ENCODE assay signal across 8 cellular contexts in the genomic region with DNA sequence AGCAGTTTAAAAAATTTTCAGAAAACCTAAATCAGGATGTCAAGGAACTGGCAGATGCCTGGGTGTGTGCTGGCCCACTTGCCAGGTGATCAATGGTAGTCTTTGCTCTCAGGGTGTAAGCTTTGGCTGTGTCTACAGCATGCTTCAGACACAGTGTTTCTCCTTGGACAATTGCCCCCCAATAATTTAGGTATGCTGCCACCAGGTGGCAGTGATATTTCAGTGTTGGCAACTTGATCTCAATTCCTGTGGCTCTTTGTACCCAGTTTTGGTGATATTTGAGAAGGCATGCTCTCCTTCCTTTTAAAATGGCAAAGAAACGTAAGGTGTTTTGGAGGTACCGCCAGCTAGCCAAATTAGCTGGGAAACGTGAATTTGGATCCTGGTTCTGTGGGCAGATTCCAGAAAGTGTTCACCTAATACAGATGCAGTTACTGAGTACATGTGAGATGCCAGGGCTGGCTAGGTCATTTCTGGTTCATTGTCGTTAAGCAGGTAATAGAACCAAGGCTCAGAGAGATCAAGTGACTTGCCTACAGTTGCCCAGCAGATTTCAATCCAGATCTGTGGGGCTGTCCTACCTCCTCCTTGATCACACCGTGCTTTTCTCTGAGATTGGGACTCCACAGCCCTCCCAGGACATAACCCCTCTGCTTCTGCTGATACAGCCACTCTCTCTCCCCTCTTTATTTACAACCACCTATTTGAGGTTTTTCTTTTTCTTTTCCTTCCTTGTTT.
A peak's percentile ranks its signal among the peaks of the same experiment; 100 is the strongest.
DNase-seq lines count a peak whose midpoint lies in the region; ATAC-seq and TF ChIP-seq lines count a peak whose summit lies in the region.

No MANE protein-coding gene starts in this region.

- peak; percentile 66 for TF ChIP-seq CTCF in CD14-positive monocyte (IDR thresholded peaks at IDR 0.05)
- TF ChIP-seq CTCF in GM23338 (conservative IDR thresholded peaks at IDR 0.05; ENCODE audit: low read depth in 2 of 2) = peak; percentile 65 to 76
- peak; percentile 81 for TF ChIP-seq CTCF in OCI-LY3 (IDR thresholded peaks at IDR 0.05; ENCODE audit: low read depth, low read length)
- peak in 3 of 4 experiments; percentile 58 to 64 (median 62) for TF ChIP-seq CTCF in gastroesophageal sphincter (IDR thresholded peaks at IDR 0.05)
- peak; percentile 58 for TF ChIP-seq CTCF in smooth muscle cell (IDR thresholded peaks at IDR 0.05; ENCODE audit: borderline replicate concordance, insufficient read depth, poor library complexity, severe bottlenecking)
- TF ChIP-seq CTCF in RWPE1 (conservative IDR thresholded peaks at IDR 0.05; ENCODE audit: low read depth) = no peak; the same call in 1 of the 2 replicates

- TF ChIP-seq EP300 in gastroesophageal sphincter (IDR thresholded peaks at IDR 0.05) = no peak

- 35 to 66% methylated on average over 2 to 3 of the region's 5 CpGs for WGBS in gastroesophageal sphincter (ENCODE audit: low coverage in 1 of 2), 2 donors
- 82% methylated on average over 5 of the region's 5 CpGs for WGBS in smooth muscle cell (ENCODE audit: low lambda C conversion rate)

- H3K27me3 Mint-ChIP-seq in CD14-positive monocyte (ENCODE audit: low read depth in 3 of 3) (peaks cover 0 to 2% (median 0%) of the 10 kb centered on the region in 3 donors), GM23338 (ENCODE audit: insufficient read depth, low read depth, poor library complexity) (peaks cover 5% of the 10 kb centered on the region)

- no peaks in the 10 kb centered on the region; the same call in 1 of the 2 replicates for H4K20me1 ChIP-seq in GM23338 (replicated peaks; ENCODE audit: insufficient read depth)
- H4K20me1 ChIP-seq in OCI-LY3 (ENCODE audit: insufficient read depth, low read length) = peaks cover 26% of the 10 kb centered on the region
- H4K20me1 ChIP-seq in smooth muscle cell (ENCODE audit: low read depth) = peaks cover 4% of the 10 kb centered on the region

- H3K27me3 ChIP-seq in GM23338 (ENCODE audit: insufficient read depth) (no peaks in the 10 kb centered on the region), OCI-LY3 (ENCODE audit: low read depth, low read length) (no peaks in the 10 kb centered on the region), gastroesophageal sphincter (no peaks in the 10 kb centered on the region), smooth muscle cell (ENCODE audit: low read depth) (no peaks in the 10 kb centered on the region)

- POLR2A ChIA-PET in RWPE1 (lab: Yijun Ruan, JAX; ENCODE audit: low non-redundant PET) = no interaction called here

- intact Hi-C loops in CD14-positive monocyte (cut with micrococcal nuclease) = loop anchor here (1.0 to 10.0 kb wide), 3 partner anchors 98 to 114 kb away; no protein-coding TSS in a partner anchor

- H2AFZ ChIP-seq in GM23338 (no peak overlapping the region), OCI-LY3 (ENCODE audit: low read depth, low read length) (no peak overlapping the region), smooth muscle cell (ENCODE audit: low read depth) (no peak overlapping the region)

- CTCF ChIA-PET in RWPE1 (lab: Yijun Ruan, JAX) = interaction anchor here (0.5 to 1.3 kb wide), 6 partner anchors 17 to 204 kb away, joined by 3 to 6 read pairs (median 4); no protein-coding TSS in a partner anchor

- no peaks in the 10 kb centered on the region for H3K9me2 ChIP-seq in GM23338 (ENCODE audit: insufficient read depth)

- H3K4me2 ChIP-seq in GM23338 (no peak overlapping the region), OCI-LY3 (ENCODE audit: low read length) (no peak overlapping the region), smooth muscle cell (no peak overlapping the region)

- H3K36me3 ChIP-seq in GM23338 (ENCODE audit: insufficient read depth) = no peaks in the 10 kb centered on the region
- peaks cover 7% of the 10 kb centered on the region for H3K36me3 ChIP-seq in OCI-LY3 (replicated peaks; ENCODE audit: low read depth, low read length)
- H3K36me3 ChIP-seq in gastroesophageal sphincter = peaks cover 0 to 19% of the 10 kb centered on the region in 2 donors
- no peaks in the 10 kb centered on the region for H3K36me3 ChIP-seq in smooth muscle cell (ENCODE audit: low read depth)

- peaks cover 1% of the 10 kb centered on the region for H3K4me1 Mint-ChIP-seq in CD14-positive monocyte
- H3K4me1 Mint-ChIP-seq in GM23338 = peaks cover 6% of the 10 kb centered on the region

- H3K36me3 Mint-ChIP-seq in CD14-positive monocyte (peaks cover 29 to 53% of the 10 kb centered on the region in 2 donors), GM23338 (ENCODE audit: low read depth) (peaks cover 5% of the 10 kb centered on the region)

- H3K9me3 Mint-ChIP-seq in CD14-positive monocyte = no peaks in the 10 kb centered on the region
- H3K9me3 Mint-ChIP-seq in GM23338 = no peaks in the 10 kb centered on the region

- peak overlapping the region in 4 of 7 donors; percentile 30 to 75 (median 60) for H3K27ac Mint-ChIP-seq in CD14-positive monocyte
- H3K27ac Mint-ChIP-seq in GM23338 = no peak overlapping the region

- H3K27ac ChIP-seq in GM23338 (ENCODE audit: low read depth) = no peak overlapping the region
- H3K27ac ChIP-seq in OCI-LY3 (ENCODE audit: low read length) = no peak overlapping the region
- no peak overlapping the region for H3K27ac ChIP-seq in gastroesophageal sphincter
- H3K27ac ChIP-seq in smooth muscle cell (ENCODE audit: low read depth) = peak overlapping the region; percentile 56
- H3K27ac ChIP-seq in RWPE1 = no peak overlapping the region

- H3K9me3 ChIP-seq in OCI-LY3 (ENCODE audit: insufficient read depth, low read length) = no peaks in the 10 kb centered on the region
- no peaks in the 10 kb centered on the region for H3K9me3 ChIP-seq in gastroesophageal sphincter
- H3K9me3 ChIP-seq in smooth muscle cell (replicated peaks; ENCODE audit: low read depth) = no peaks in the 10 kb centered on the region

- DNase-seq in CD14-positive monocyte (ENCODE audit: low spot score) (no peak), GM23338 (ENCODE audit: low spot score) (peak; percentile 75), smooth muscle cell (lab: John Stamatoyannopoulos, UW; ENCODE audit: unreplicated experiment) (no peak), RWPE1 (ENCODE audit: low spot score) (no peak)
- peak; percentile 17 to 21 for DNase-seq in activated T-helper 1 cell treated with anti-CD3 and anti-CD28 coated beads, Interleukin-2, amount 50 U/mL, for 16 hours (ENCODE audit: low read depth in 1 of 2, low spot score in 1 of 2)

- H3K4me1 ChIP-seq in GM23338 (ENCODE audit: insufficient read depth) (no peaks in the 10 kb centered on the region), OCI-LY3 (ENCODE audit: low read length) (no peaks in the 10 kb centered on the region), gastroesophageal sphincter (peaks cover 0 to 19% (median 9%) of the 10 kb centered on the region in 3 donors), smooth muscle cell (ENCODE audit: low read depth) (peaks cover 4% of the 10 kb centered on the region)

- no peak overlapping the region for H3K9ac ChIP-seq in OCI-LY3 (ENCODE audit: low read length)
- no peak overlapping the region for H3K9ac ChIP-seq in smooth muscle cell (ENCODE audit: low read depth)

- H3K4me3 Mint-ChIP-seq in CD14-positive monocyte = no peak overlapping the region
- no peak overlapping the region for H3K4me3 Mint-ChIP-seq in GM23338

- ATAC-seq in GM23338 (peak; percentile 49), gastroesophageal sphincter (no peak), HG03175 (IDR thresholded peaks at IDR 0.05; ENCODE audit: unreplicated experiment) (no peak)

- no peak overlapping the region for H3K4me3 ChIP-seq in GM23338
- H3K4me3 ChIP-seq in OCI-LY3 (ENCODE audit: low read length) = no peak overlapping the region
- no peak overlapping the region for H3K4me3 ChIP-seq in gastroesophageal sphincter
- no peak overlapping the region for H3K4me3 ChIP-seq in smooth muscle cell

- H3K79me2 ChIP-seq in GM23338 (replicated peaks; ENCODE audit: insufficient read depth) (peaks cover 10% of the 10 kb centered on the region), OCI-LY3 (ENCODE audit: low read length) (peaks cover 5% of the 10 kb centered on the region), smooth muscle cell (ENCODE audit: low read depth) (peaks cover 27% of the 10 kb centered on the region)

- H3F3A ChIP-seq in GM23338 (replicated peaks; ENCODE audit: low read depth) (no peaks in the 10 kb centered on the region), smooth muscle cell (ENCODE audit: low read depth) (peaks cover 5% of the 10 kb centered on the region)

- no peak for TF ChIP-seq POLR2A in gastroesophageal sphincter (IDR thresholded peaks at IDR 0.05)

Comparison
In these comparisons a context has a peak if more than half of its experiments do, and no peak if none do; other contexts are left out.
1. DNase-seq: peak in GM23338 (single experiment) and activated T-helper 1 cell treated with anti-CD3 and anti-CD28 coated beads, Interleukin-2, amount 50 U/mL, for 16 hours (2 of 2); none in CD14-positive monocyte (single experiment), smooth muscle cell (single experiment) and RWPE1 (single experiment).